ENCODE assay signal across 8 cellular contexts in the genomic region with DNA sequence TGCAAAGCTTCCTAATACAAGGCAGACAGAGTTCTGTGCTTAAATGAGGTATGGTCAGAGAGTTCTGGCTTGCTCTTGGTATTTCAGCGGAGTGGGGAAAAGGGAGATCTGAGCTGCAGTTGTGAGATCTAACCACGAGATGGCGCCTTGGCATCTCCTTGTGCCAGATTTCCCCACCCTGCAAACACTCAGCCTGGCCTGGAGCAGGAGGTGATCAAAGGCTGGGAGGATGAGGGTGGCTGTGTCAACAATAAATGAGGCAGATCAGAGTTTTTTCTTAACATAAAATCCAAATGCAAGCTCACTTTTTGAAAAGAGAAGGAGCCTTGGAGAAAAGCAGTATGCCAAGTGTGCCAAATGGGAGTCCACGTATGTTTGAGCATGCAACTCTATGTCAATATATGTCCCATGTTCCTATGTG. TPM values are rescaled to one million over a fixed set of nuclear protein-coding genes. Genes with fewer than 3 reads are reported as not detected.
DNase-seq lines count a peak whose midpoint lies in the region; ATAC-seq, FAIRE-seq and TF ChIP-seq lines count a peak whose summit lies in the region.

No MANE protein-coding gene starts in this region.

- H3K4me3 ChIP-seq in AG04450 (ENCODE audit: low read depth, low read length) = no peak overlapping the region

- H3K27ac ChIP-seq in AG04450 (ENCODE audit: low read depth, low read length) = no peak overlapping the region

- POLR2A ChIA-PET in AG04450 (lab: Yijun Ruan, JAX) = interaction anchor here (1.4 kb wide), 1 partner anchor 147 kb away, joined by 5 read pairs; no protein-coding TSS in a partner anchor

- FAIRE-seq in GM18507 (lab: Jason Lieb, UNC) = peak; percentile 91

- no peak for ATAC-seq in GM18870 (IDR thresholded peaks at IDR 0.05; ENCODE audit: unreplicated experiment)

- TF ChIP-seq CTCF in AG04450 (IDR thresholded peaks at IDR 0.05; ENCODE audit: low read depth, low read length) = peak; percentile 88

- DNase-seq in AG04450 (ENCODE audit: low read depth, low spot score) = no peak
- peak; percentile 65 for DNase-seq in GM18507 (ENCODE audit: extremely low spot score, insufficient read length, low read depth)
- DNase-seq in NCI-H2196 treated with DMSO at 0.1 percent for 48 hours (lab: John Stamatoyannopoulos, UW; ENCODE audit: unreplicated experiment) = peak; percentile 40
- peak; percentile 35 for DNase-seq in activated CD4-positive, CD25-positive, alpha-beta regulatory T cell treated with anti-CD3 and anti-CD28 coated beads, Interleukin-2, amount 50 U/mL, for 16 hours (ENCODE audit: low read depth, low spot score)
- DNase-seq in cerebellar cortex (ENCODE audit: low spot score) = peak; percentile 84
- DNase-seq in kidney tubule cell (ENCODE audit: low spot score) = peak; percentile 67
- peak; percentile 63 for DNase-seq in stimulated activated CD4-positive, alpha-beta T cell treated with anti-CD3 and anti-CD28 coated beads, Interleukin-4, amount 100 ng/mL, for 1 hour

- CTCF ChIA-PET in AG04450 (lab: Charles Lee) = interaction anchor here (0.5 to 5.9 kb wide), 46 partner anchors 9 to 354 kb away, joined by 3 to 248 read pairs (median 5); partner anchors contain the start of genes CLSPN, KIAA0319L and NCDN

- peaks cover 20% of the 10 kb centered on the region for H3K27me3 ChIP-seq in AG04450 (ENCODE audit: control insufficient read depth, insufficient read depth, low read length)

- H3K9me3 ChIP-seq in AG04450 (ENCODE audit: control insufficient read depth, insufficient read depth, low read length) = no peaks in the 10 kb centered on the region

RNA-seq across cellular contexts. Expression of gene TFAP2E, which starts 4.1 kb away (rescaled TPM):
- 0.05 and 0.06 TPM in 2 replicates for polyA plus RNA-seq in AG04450 (2011; rRNA removed)
- not detected in 2 replicates for polyA minus RNA-seq in AG04450 (2011; rRNA and poly(A)+ RNA removed)

RNA-seq across cellular contexts. Expression of gene NCDN, which starts 11.4 kb away (rescaled TPM):
- polyA plus RNA-seq in AG04450 (2011; rRNA removed) = 16.7 and 22.6 TPM in 2 replicates
- 18.3 and 26.8 TPM in 2 replicates for polyA minus RNA-seq in AG04450 (2011; rRNA and poly(A)+ RNA removed)

RNA-seq across cellular contexts. Expression of gene KIAA0319L, which starts 11.8 kb away (rescaled TPM):
- 53.2 and 69.5 TPM in 2 replicates for polyA plus RNA-seq in AG04450 (2011; rRNA removed)
- 62.4 and 63.7 TPM in 2 replicates for polyA minus RNA-seq in AG04450 (2011; rRNA and poly(A)+ RNA removed)
